26 cellular contexts compared by ENCODE assay signal in the genomic region with DNA sequence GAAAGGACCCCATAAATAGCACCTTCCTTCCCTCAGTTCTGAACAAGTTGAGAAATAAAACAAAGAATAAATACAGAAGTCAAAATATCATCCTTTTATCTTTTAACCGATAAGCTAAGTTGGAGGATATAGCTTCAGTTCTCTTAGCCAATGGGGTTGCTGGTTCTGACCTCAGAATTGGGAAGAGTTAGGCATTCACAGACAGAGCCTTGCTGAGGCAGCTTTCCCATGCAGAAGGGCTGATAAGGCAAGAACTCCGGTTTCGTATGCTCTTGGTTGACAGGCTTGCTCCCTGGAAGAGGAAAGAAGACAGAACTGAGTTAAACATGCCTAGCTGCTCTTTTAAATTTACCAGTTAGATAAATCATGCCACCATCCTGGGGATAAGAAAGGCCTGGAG. TPM values are rescaled to one million over a fixed set of nuclear protein-coding genes. Genes with fewer than 3 reads are reported as not detected.
"Had no signal": no experiment of that assay in that cellular context is flagged by ENCODE, and none has a peak within 500 bp of the region (broad histone marks: within the 10 kb centered on the region; RNA-seq: fewer than 3 reads in every experiment).

No MANE protein-coding gene starts in this region.

- ATAC-seq: activated T-helper 17 cell treated with anti-CD3 and anti-CD28 coated beads, Interleukin-2, amount 50 U/mL, for 72 hours; Panc1; Right ventricle myocardium inferior; T-cell had no signal

- H3K36me3 Mint-ChIP-seq: activated naive CD4-positive, alpha-beta T cell treated with anti-CD3 and anti-CD28 coated beads, Interleukin-2, amount 10 ng/mL, durations not matched to agents 7 days and 5 days; activated naive CD8-positive, alpha-beta T cell treated with anti-CD3 and anti-CD28 coated beads for 36 hours; T-cell had no signal

- H3K4me3 Mint-ChIP-seq: activated CD4-positive, alpha-beta memory T cell treated with anti-CD3 and anti-CD28 coated beads, Interleukin-2, amount 10 ng/mL, durations not matched to agents 7 days and 5 days; activated naive CD4-positive, alpha-beta T cell treated with anti-CD3 and anti-CD28 coated beads, Interleukin-2, amount 10 ng/mL, durations not matched to agents 7 days and 5 days; activated naive CD8-positive, alpha-beta T cell treated with anti-CD3 and anti-CD28 coated beads for 36 hours; activated T-helper 17 cell treated with anti-CD3 and anti-CD28 coated beads, Interleukin-2, amount 50 U/mL, for 72 hours; T-cell had no signal

- H3K4me1 Mint-ChIP-seq: activated CD4-positive, alpha-beta memory T cell treated with anti-CD3 and anti-CD28 coated beads, Interleukin-2, amount 10 ng/mL, durations not matched to agents 7 days and 5 days; activated naive CD4-positive, alpha-beta T cell treated with anti-CD3 and anti-CD28 coated beads, Interleukin-2, amount 10 ng/mL, durations not matched to agents 7 days and 5 days; activated naive CD8-positive, alpha-beta T cell treated with anti-CD3 and anti-CD28 coated beads for 36 hours; activated T-helper 17 cell treated with anti-CD3 and anti-CD28 coated beads, Interleukin-2, amount 50 U/mL, for 72 hours; T-cell had no signal

- H3K27ac ChIP-seq: SK-N-MC had no signal

- H3K9me3 ChIP-seq: MG63 had no signal

- H3K9me3 Mint-ChIP-seq: activated CD4-positive, alpha-beta memory T cell treated with anti-CD3 and anti-CD28 coated beads, Interleukin-2, amount 10 ng/mL, durations not matched to agents 7 days and 5 days; activated naive CD4-positive, alpha-beta T cell treated with anti-CD3 and anti-CD28 coated beads, Interleukin-2, amount 10 ng/mL, durations not matched to agents 7 days and 5 days; activated naive CD8-positive, alpha-beta T cell treated with anti-CD3 and anti-CD28 coated beads for 36 hours; activated T-helper 17 cell treated with anti-CD3 and anti-CD28 coated beads, Interleukin-2, amount 50 U/mL, for 72 hours; T-cell had no signal

- H3K27ac Mint-ChIP-seq: activated CD4-positive, alpha-beta memory T cell treated with anti-CD3 and anti-CD28 coated beads, Interleukin-2, amount 10 ng/mL, durations not matched to agents 7 days and 5 days; activated naive CD4-positive, alpha-beta T cell treated with anti-CD3 and anti-CD28 coated beads, Interleukin-2, amount 10 ng/mL, durations not matched to agents 7 days and 5 days; activated naive CD8-positive, alpha-beta T cell treated with anti-CD3 and anti-CD28 coated beads for 36 hours; activated T-helper 17 cell treated with anti-CD3 and anti-CD28 coated beads, Interleukin-2, amount 50 U/mL, for 72 hours; T-cell had no signal

- DNase-seq: activated CD4-positive, alpha-beta memory T cell treated with anti-CD3 and anti-CD28 coated beads, Interleukin-2, amount 10 ng/mL, durations not matched to agents 7 days and 5 days; activated CD4-positive, alpha-beta T cell treated with anti-CD3 and anti-CD28 coated beads, Interleukin-2, amount 50 U/mL, for 1 hour; activated CD4-positive, CD25-positive, alpha-beta regulatory T cell; activated gamma-delta T cell; activated naive CD4-positive, alpha-beta T cell treated with anti-CD3 and anti-CD28 coated beads, Interleukin-2, amount 10 ng/mL, durations not matched to agents 7 days and 5 days; activated naive CD8-positive, alpha-beta T cell treated with anti-CD3 and anti-CD28 coated beads for 36 hours; activated T-cell treated with anti-CD3 and anti-CD28 coated beads for 4 hours; activated T-cell treated with anti-CD3 and anti-CD28 coated beads, Interleukin-2, amount 50 U/mL, for 48 hours; MG63; MV-4-11; NCI-H1092 treated with DMSO at 0.1 percent for 48 hours; NCI-H1417 treated with DMSO at 0.1 percent for 48 hours; NCI-H1694 treated with DMSO at 0.1 percent for 48 hours; NCI-H2029 treated with DMSO at 0.1 percent for 48 hours; NCI-H345; NCI-H510A; NCI-H526 treated with DMSO at 0.1 percent for 48 hours; NCI-H82; RPMI8226; T-cell; T-helper 2 cell; T1000 had no signal

- H3K36me3 ChIP-seq: MG63 had no signal

- H3K4me3 ChIP-seq: MG63, SK-N-MC had no signal

RNA-seq across cellular contexts. Expression of gene FRAS1, which starts 17.6 kb away (rescaled TPM):
- total RNA-seq: activated CD4-positive, alpha-beta memory T cell treated with anti-CD3 and anti-CD28 coated beads, Interleukin-2, amount 10 ng/mL, durations not matched to agents 7 days and 5 days; activated T-helper 17 cell treated with anti-CD3 and anti-CD28 coated beads, Interleukin-2, amount 50 U/mL, for 72 hours had no signal
